In the genomic region with DNA sequence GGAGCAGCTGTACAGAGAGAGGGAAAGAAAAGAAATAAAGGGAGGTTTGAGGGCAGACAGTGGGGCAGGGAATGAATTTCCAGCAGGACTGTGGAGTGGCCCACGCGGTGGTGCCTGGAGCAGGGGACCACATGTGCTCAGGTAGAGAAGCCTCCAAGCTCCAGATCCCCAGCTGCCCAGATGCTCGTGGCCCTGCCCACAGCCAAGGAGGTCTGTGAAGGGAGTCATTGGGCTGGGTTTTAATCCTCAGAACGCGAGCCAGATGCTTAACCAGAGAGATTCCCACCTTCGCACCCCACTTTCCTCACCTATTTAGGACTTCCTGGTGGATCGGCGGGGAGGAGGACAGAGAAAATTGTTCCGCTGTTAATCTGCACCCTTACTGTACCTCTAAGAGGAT, we compare ENCODE assay signal across 17 cellular contexts.
A peak's percentile ranks its signal among the peaks of the same experiment; 100 is the strongest.
DNase-seq lines count a peak whose midpoint lies in the region; ATAC-seq and TF ChIP-seq lines count a peak whose summit lies in the region.
"Had no signal": no experiment of that assay in that cellular context is flagged by ENCODE, and none has a peak within 500 bp of the region (broad histone marks: within the 10 kb centered on the region; RNA-seq: fewer than 3 reads in every experiment).

No MANE protein-coding gene starts in this region.

- H3K9me3 ChIP-seq in heart right ventricle: no peaks in the 10 kb centered on the region
- no peaks in the 10 kb centered on the region for H3K9me3 ChIP-seq in neural progenitor cell (ENCODE audit: low read depth)
- no peaks in the 10 kb centered on the region for H3K9me3 ChIP-seq in prostate gland
- H3K9me3 ChIP-seq: HAP-1 had no signal

- H3K9me3 Mint-ChIP-seq in WTC11 (no peaks in the 10 kb centered on the region), neural progenitor cell (no peaks in the 10 kb centered on the region)
- H3K9me3 Mint-ChIP-seq in stimulated activated memory B cell treated with anti-CD40 and anti-IgM and Interleukin-4, amounts not matched to agents 10 μg/mL and 1 μg/mL and 100 μg/mL, for 72 hours: no peaks in the 10 kb centered on the region
- peaks cover 0 to 8% (median 0%) of the 10 kb centered on the region in 9 donors for H3K9me3 Mint-ChIP-seq in naive thymus-derived CD8-positive, alpha-beta T cell
- H3K9me3 Mint-ChIP-seq: IgD-negative memory B cell had no signal

- no peaks in the 10 kb centered on the region for H3F3A ChIP-seq in neural progenitor cell (ENCODE audit: low read depth)

- no peaks in the 10 kb centered on the region for H3K79me2 ChIP-seq in neural progenitor cell (ENCODE audit: low read depth)

- ATAC-seq in Right ventricle myocardium superior (ENCODE audit: poor library complexity): no peak
- no peak for ATAC-seq in heart right ventricle
- no peak for ATAC-seq in WTC11
- ATAC-seq in stimulated activated memory B cell treated with anti-CD40 and anti-IgM and Interleukin-4, amounts not matched to agents 10 μg/mL and 1 μg/mL and 100 μg/mL, for 72 hours: peak; percentile 16
- no peak for ATAC-seq in naive thymus-derived CD8-positive, alpha-beta T cell
- ATAC-seq: HepG2 had no signal

- H3K27ac ChIP-seq in heart right ventricle (no peak overlapping the region), neural progenitor cell (no peak overlapping the region), prostate gland (no peak overlapping the region)

- H3K27ac Mint-ChIP-seq in WTC11 (peak overlapping the region; percentile 54; the same call in 1 of the 2 replicates), neural progenitor cell (peak overlapping the region; percentile 13)
- no peak overlapping the region for H3K27ac Mint-ChIP-seq in stimulated activated memory B cell treated with anti-CD40 and anti-IgM and Interleukin-4, amounts not matched to agents 10 μg/mL and 1 μg/mL and 100 μg/mL, for 72 hours
- peak overlapping the region in 3 of 10 donors; percentile 1 to 21 (median 14) for H3K27ac Mint-ChIP-seq in naive thymus-derived CD8-positive, alpha-beta T cell
- H3K27ac Mint-ChIP-seq: B cell; CD4-positive, CD25-positive, alpha-beta regulatory T cell; IgD-negative memory B cell had no signal

- H3K36me3 ChIP-seq in heart right ventricle (no peaks in the 10 kb centered on the region), neural progenitor cell (no peaks in the 10 kb centered on the region), prostate gland (no peaks in the 10 kb centered on the region)
- H3K36me3 ChIP-seq: HAP-1 had no signal

- H3K4me2 ChIP-seq in neural progenitor cell: no peak overlapping the region

- 0 out of 2 replicates have a peak, but pooled peaks cover 3% of the 10 kb centered on the region for H3K4me1 Mint-ChIP-seq in WTC11
- peaks cover 5% of the 10 kb centered on the region for H3K4me1 Mint-ChIP-seq in neural progenitor cell
- no peaks in the 10 kb centered on the region for H3K4me1 Mint-ChIP-seq in stimulated activated memory B cell treated with anti-CD40 and anti-IgM and Interleukin-4, amounts not matched to agents 10 μg/mL and 1 μg/mL and 100 μg/mL, for 72 hours
- peaks cover 0 to 11% (median 6%) of the 10 kb centered on the region in 4 donors for H3K4me1 Mint-ChIP-seq in naive thymus-derived CD8-positive, alpha-beta T cell
- H3K4me1 Mint-ChIP-seq: B cell, IgD-negative memory B cell had no signal

- DNase-seq in Right ventricle myocardium superior (peak; percentile 29), heart right ventricle (no peak), WTC11 (ENCODE audit: low spot score) (no peak), neural progenitor cell (ENCODE audit: low spot score) (no peak), DMS53 (lab: John Stamatoyannopoulos, UW) (no peak), prostate gland (ENCODE audit: low spot score) (no peak)
- DNase-seq in naive thymus-derived CD8-positive, alpha-beta T cell: no peak
- DNase-seq: C1 segment of cervical spinal cord; CD4-positive, CD25-positive, alpha-beta regulatory T cell; DMS153; DMS79 treated with DMSO at 0.1 percent for 48 hours; GF-D8 had no signal

- TF ChIP-seq POLR2A in prostate gland (IDR thresholded peaks at IDR 0.05): no peak

- TF ChIP-seq CTCF in heart right ventricle (IDR thresholded peaks at IDR 0.05): no peak
- no peak for TF ChIP-seq CTCF in WTC11 (IDR thresholded peaks at IDR 0.05)
- no peak for TF ChIP-seq CTCF in neural progenitor cell (IDR thresholded peaks at IDR 0.05)
- TF ChIP-seq CTCF in prostate gland (IDR thresholded peaks at IDR 0.05): no peak

- H3K27me3 ChIP-seq in heart right ventricle: no peaks in the 10 kb centered on the region
- H3K27me3 ChIP-seq in neural progenitor cell: no peaks in the 10 kb centered on the region
- no peaks in the 10 kb centered on the region for H3K27me3 ChIP-seq in prostate gland (replicated peaks; ENCODE audit: insufficient read depth)

- intact Hi-C loops in Right ventricle myocardium superior (cut with DNase I) (no loop called here), heart right ventricle (cut with DNase I) (no loop called here), prostate gland (cut with DNase I) (no loop called here)

- no peaks in the 10 kb centered on the region for H3K36me3 Mint-ChIP-seq in WTC11
- H3K36me3 Mint-ChIP-seq in neural progenitor cell: no peaks in the 10 kb centered on the region
- no peaks in the 10 kb centered on the region for H3K36me3 Mint-ChIP-seq in stimulated activated memory B cell treated with anti-CD40 and anti-IgM and Interleukin-4, amounts not matched to agents 10 μg/mL and 1 μg/mL and 100 μg/mL, for 72 hours
- peaks cover 0 to 3% (median 0%) of the 10 kb centered on the region in 3 donors for H3K36me3 Mint-ChIP-seq in naive thymus-derived CD8-positive, alpha-beta T cell
- H3K36me3 Mint-ChIP-seq: CD4-positive, CD25-positive, alpha-beta regulatory T cell; IgD-negative memory B cell had no signal

- no peak overlapping the region for H2AFZ ChIP-seq in neural progenitor cell (replicated peaks)

- 94 to 96% methylated on average over 9 of the region's 9 CpGs for WGBS in heart right ventricle, 2 donors
- WGBS in prostate gland: 97% methylated on average over 9 of the region's 9 CpGs

- H3K4me3 ChIP-seq in heart right ventricle: no peak overlapping the region
- H3K4me3 ChIP-seq in neural progenitor cell: no peak overlapping the region
- H3K4me3 ChIP-seq in prostate gland: no peak overlapping the region
- H3K4me3 ChIP-seq: HAP-1 had no signal

- H3K4me1 ChIP-seq in heart right ventricle: no peaks in the 10 kb centered on the region
- H3K4me1 ChIP-seq in neural progenitor cell: no peaks in the 10 kb centered on the region
- H3K4me1 ChIP-seq in prostate gland (replicated peaks): no peaks in the 10 kb centered on the region

- no peak overlapping the region for H3K4me3 Mint-ChIP-seq in WTC11
- H3K4me3 Mint-ChIP-seq in neural progenitor cell: no peak overlapping the region
- no peak overlapping the region for H3K4me3 Mint-ChIP-seq in stimulated activated memory B cell treated with anti-CD40 and anti-IgM and Interleukin-4, amounts not matched to agents 10 μg/mL and 1 μg/mL and 100 μg/mL, for 72 hours
- H3K4me3 Mint-ChIP-seq in naive thymus-derived CD8-positive, alpha-beta T cell: no peak overlapping the region
- H3K4me3 Mint-ChIP-seq: B cell; CD4-positive, CD25-positive, alpha-beta regulatory T cell; IgD-negative memory B cell had no signal

- POLR2A ChIA-PET in WTC11 (lab: Charles Lee): no interaction called here
- POLR2A ChIA-PET in naive thymus-derived CD8-positive, alpha-beta T cell (lab: Charles Lee): interaction anchor here (1.5 kb wide), 1 partner anchor 52 kb away, joined by 5 read pairs; no protein-coding TSS in a partner anchor

- H3K27me3 Mint-ChIP-seq in WTC11 (ENCODE audit: low read depth) (no peaks in the 10 kb centered on the region), neural progenitor cell (ENCODE audit: insufficient read depth, low read depth) (peaks cover 2% of the 10 kb centered on the region)
- H3K27me3 Mint-ChIP-seq in stimulated activated memory B cell treated with anti-CD40 and anti-IgM and Interleukin-4, amounts not matched to agents 10 μg/mL and 1 μg/mL and 100 μg/mL, for 72 hours: no peaks in the 10 kb centered on the region
- H3K27me3 Mint-ChIP-seq in naive thymus-derived CD8-positive, alpha-beta T cell: no peaks in the 10 kb centered on the region
- H3K27me3 Mint-ChIP-seq: B cell; CD4-positive, CD25-positive, alpha-beta regulatory T cell; IgD-negative memory B cell had no signal

- no peaks in the 10 kb centered on the region for H4K20me1 ChIP-seq in neural progenitor cell (ENCODE audit: low read depth)

- CTCF ChIA-PET in WTC11 (lab: Charles Lee): no interaction called here

- no peak overlapping the region for H3K9ac ChIP-seq in neural progenitor cell

TF ChIP-seq in WTC11, 78 proteins besides CTCF, POLR2A, EP300 and RAD21 (continues in another document):
- TF ChIP-seq, protein P1, sequence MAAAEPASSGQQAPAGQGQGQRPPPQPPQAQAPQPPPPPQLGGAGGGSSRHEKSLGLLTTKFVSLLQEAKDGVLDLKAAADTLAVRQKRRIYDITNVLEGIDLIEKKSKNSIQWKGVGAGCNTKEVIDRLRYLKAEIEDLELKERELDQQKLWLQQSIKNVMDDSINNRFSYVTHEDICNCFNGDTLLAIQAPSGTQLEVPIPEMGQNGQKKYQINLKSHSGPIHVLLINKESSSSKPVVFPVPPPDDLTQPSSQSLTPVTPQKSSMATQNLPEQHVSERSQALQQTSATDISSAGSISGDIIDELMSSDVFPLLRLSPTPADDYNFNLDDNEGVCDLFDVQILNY (CRISPR knock-in tag; IDR thresholded peaks at IDR 0.05): no peak
- TF ChIP-seq, protein P2, sequence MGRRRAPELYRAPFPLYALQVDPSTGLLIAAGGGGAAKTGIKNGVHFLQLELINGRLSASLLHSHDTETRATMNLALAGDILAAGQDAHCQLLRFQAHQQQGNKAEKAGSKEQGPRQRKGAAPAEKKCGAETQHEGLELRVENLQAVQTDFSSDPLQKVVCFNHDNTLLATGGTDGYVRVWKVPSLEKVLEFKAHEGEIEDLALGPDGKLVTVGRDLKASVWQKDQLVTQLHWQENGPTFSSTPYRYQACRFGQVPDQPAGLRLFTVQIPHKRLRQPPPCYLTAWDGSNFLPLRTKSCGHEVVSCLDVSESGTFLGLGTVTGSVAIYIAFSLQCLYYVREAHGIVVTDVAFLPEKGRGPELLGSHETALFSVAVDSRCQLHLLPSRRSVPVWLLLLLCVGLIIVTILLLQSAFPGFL (CRISPR knock-in tag; IDR thresholded peaks at IDR 0.05; ENCODE audit: borderline replicate concordance): no peak
